In the genomic region with DNA sequence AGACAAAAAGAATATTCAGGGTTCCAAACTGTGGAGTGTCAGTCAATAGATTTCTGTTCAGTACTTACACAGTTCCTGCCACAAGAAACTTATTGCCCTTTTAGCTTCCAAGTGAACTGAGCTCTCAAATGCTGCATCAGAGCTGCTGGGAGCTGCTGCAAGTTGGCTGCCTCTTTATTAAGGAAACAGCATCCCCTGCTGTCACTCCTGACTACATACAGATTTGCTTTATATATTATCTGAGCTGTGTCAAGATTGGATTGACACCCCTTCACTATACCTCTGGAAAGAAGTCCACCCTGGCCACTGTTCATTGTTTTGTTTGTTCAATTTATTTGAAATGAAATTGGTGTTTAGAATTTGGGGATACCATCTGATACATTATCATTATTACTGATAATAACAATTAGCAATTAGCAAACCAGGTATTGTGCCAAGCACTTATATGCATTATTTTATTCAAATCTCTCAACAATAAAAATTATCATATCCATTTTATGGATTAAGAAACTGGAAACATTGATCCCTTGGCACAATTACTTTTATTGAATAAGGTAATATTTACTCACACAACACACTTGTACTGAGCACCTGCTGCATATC, we compare ENCODE assay signal across 8 cellular contexts.
DNase-seq lines count a peak whose midpoint lies in the region; ATAC-seq lines count a peak whose summit lies in the region.

No MANE protein-coding gene starts in this region.

- peak; percentile 64 for DNase-seq in GDM1 (lab: John Stamatoyannopoulos, UW)
- peak; percentile 61 for DNase-seq in NCI-H1092 treated with DMSO at 0.1 percent for 48 hours (lab: John Stamatoyannopoulos, UW)
- peak; percentile 20 for DNase-seq in UCSD-AML1 (lab: John Stamatoyannopoulos, UW; ENCODE audit: unreplicated experiment)
- DNase-seq in hepatic stellate cell (ENCODE audit: low spot score), result peak; percentile 28
- DNase-seq in activated CD4-positive, alpha-beta T cell treated with anti-CD3 and anti-CD28 coated beads for 48 hours, result no peak
- no peak for DNase-seq in DMS79 (lab: John Stamatoyannopoulos, UW)
- DNase-seq in activated CD4-positive, alpha-beta T cell treated with anti-CD3 and anti-CD28 coated beads, Interleukin-2, amount 50 U/mL, for 1 hour, result no peak

- no peak for ATAC-seq in HG03095 (IDR thresholded peaks at IDR 0.05; ENCODE audit: unreplicated experiment)

Comparison
In these comparisons a context has a peak if more than half of its experiments do, and no peak if none do; other contexts are left out.
1. DNase-seq: peak in GDM1 (single experiment), NCI-H1092 treated with DMSO at 0.1 percent for 48 hours (single experiment), UCSD-AML1 (single experiment) and hepatic stellate cell (single experiment); none in activated CD4-positive, alpha-beta T cell treated with anti-CD3 and anti-CD28 coated beads for 48 hours (single experiment), DMS79 (single experiment) and activated CD4-positive, alpha-beta T cell treated with anti-CD3 and anti-CD28 coated beads, Interleukin-2, amount 50 U/mL, for 1 hour (single experiment).